Comparison of ENCODE assay signal across 21 cellular contexts in the genomic region with DNA sequence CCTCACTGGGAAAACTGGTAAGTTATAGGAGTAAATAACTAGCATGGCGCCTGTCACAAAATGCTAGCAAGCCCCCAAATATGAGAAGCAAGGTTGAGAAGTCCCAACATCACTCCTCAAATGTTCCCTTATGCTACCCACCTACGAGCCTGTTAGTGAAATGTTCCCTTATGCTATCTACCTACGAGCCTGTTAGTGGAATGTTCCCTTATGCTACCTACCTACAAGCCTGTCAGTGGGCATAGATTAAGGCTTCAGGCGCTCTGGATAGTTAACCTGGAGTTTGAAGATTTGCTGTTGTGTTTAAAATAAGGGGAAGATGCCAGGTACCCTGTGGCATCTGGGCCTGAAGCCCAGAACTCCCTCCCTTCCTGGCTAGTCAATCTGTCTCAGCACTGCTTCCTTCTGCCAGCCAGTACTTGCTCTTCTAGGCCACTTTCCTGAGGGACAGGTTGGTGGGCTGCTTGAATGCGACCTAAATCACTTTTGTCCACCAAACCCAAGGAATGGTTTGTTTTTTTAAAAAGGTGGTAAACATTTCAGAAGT.
DNase-seq lines count a peak whose midpoint lies in the region; ATAC-seq, FAIRE-seq and TF ChIP-seq lines count a peak whose summit lies in the region.
"Had no signal": no experiment of that assay in that cellular context is flagged by ENCODE, and none has a peak within 500 bp of the region (broad histone marks: within the 10 kb centered on the region; RNA-seq: fewer than 3 reads in every experiment).

No MANE protein-coding gene starts in this region.

- no TSS peak for BruUV-seq in K562 (replicated peaks; lab: Mats Ljungman, UMichigan)

- no peak for TF ChIP-seq POLR2A in K562 (conservative IDR thresholded peaks at IDR 0.05)
- no peak for TF ChIP-seq POLR2A in body of pancreas (IDR thresholded peaks at IDR 0.05)

- POLR2A ChIA-PET in K562 (lab: Yijun Ruan, JAX), result no interaction called here

- H2BK12ac ChIP-seq in H9 (ENCODE audit: insufficient read length, low read depth, low read length) (peak overlapping the region; percentile 82), trophoblast cell (ENCODE audit: low read length) (no peak overlapping the region)

- H3K14ac ChIP-seq in H9 (ENCODE audit: insufficient read depth, low read length), result no peak overlapping the region; the same call in 1 of the 2 replicates
- no peak overlapping the region for H3K14ac ChIP-seq in trophoblast cell (ENCODE audit: low read length)

- TF ChIP-seq RAD21 in K562 (CRISPR knock-in tag; conservative IDR thresholded peaks at IDR 0.05 in 1 of 2, IDR thresholded peaks at IDR 0.05 in 1 of 2), result no peak

- in situ Hi-C loops in K562 (cut with MboI), result no loop called here

- H3T11ph ChIP-seq in H9 (ENCODE audit: low read length), result peak overlapping the region; percentile 72

- no peak overlapping the region for H3K4me3 ChIP-seq in K562
- no peak overlapping the region for H3K4me3 ChIP-seq in body of pancreas
- H3K4me3 ChIP-seq in trophoblast cell (ENCODE audit: low read depth, low read length), result no peak overlapping the region
- H3K4me3 ChIP-seq: GM12878 had no signal

- H3K79me2 ChIP-seq in H9 (ENCODE audit: insufficient read depth, low read length) (no peaks in the 10 kb centered on the region), K562 (ENCODE audit: control insufficient read depth, insufficient read depth, low read length) (no peaks in the 10 kb centered on the region), trophoblast cell (ENCODE audit: control insufficient read depth, insufficient read depth, low read length, poor library complexity) (no peaks in the 10 kb centered on the region)

- H2AFZ ChIP-seq in H9 (ENCODE audit: low read length) (no peak overlapping the region), K562 (ENCODE audit: low read depth, low read length) (peak overlapping the region; percentile 58; the same call in 1 of the 2 replicates), trophoblast cell (ENCODE audit: insufficient read depth, low read length, poor library complexity) (no peak overlapping the region)

- no peak overlapping the region for H4K12ac ChIP-seq in trophoblast cell (ENCODE audit: low read depth, low read length)

- no peak overlapping the region for H3K4ac ChIP-seq in H9 (ENCODE audit: low read depth, low read length)
- H3K4ac ChIP-seq in trophoblast cell (ENCODE audit: low read depth, low read length), result no peak overlapping the region

- peaks cover 4% of the 10 kb centered on the region; the same call in 1 of the 2 replicates for H3K4me1 ChIP-seq in H9 (ENCODE audit: insufficient read depth, low read length)
- H3K4me1 ChIP-seq in K562 (replicated peaks in 1 of 2; ENCODE audit: control insufficient read depth in 2 of 2, insufficient read depth in 2 of 2, low read length in 2 of 2), result no peaks in the 10 kb centered on the region
- H3K4me1 ChIP-seq in body of pancreas, result no peaks in the 10 kb centered on the region
- H3K4me1 ChIP-seq in trophoblast cell (ENCODE audit: control insufficient read depth in 1 of 2, insufficient read depth in 2 of 2, low read length in 2 of 2), result no peaks in the 10 kb centered on the region

- no peak overlapping the region for H3K18ac ChIP-seq in H9 (ENCODE audit: insufficient read length, low read depth, low read length)
- no peak overlapping the region for H3K18ac ChIP-seq in trophoblast cell (ENCODE audit: low read length)

- TF ChIP-seq EP300 in K562 (IDR thresholded peaks at IDR 0.05; ENCODE audit: low read length), result no peak

- TF ChIP-seq CTCF in H9 (conservative IDR thresholded peaks at IDR 0.05) (no peak), K562 (IDR thresholded peaks at IDR 0.05 in 2 of 3, conservative IDR thresholded peaks at IDR 0.05 in 1 of 3; ENCODE audit: insufficient read depth in 2 of 3, low read depth in 1 of 3, low read length in 3 of 3) (no peak), body of pancreas (IDR thresholded peaks at IDR 0.05) (no peak)

- DNase-seq in Ammon's horn (ENCODE audit: low spot score) (peak; percentile 24), H9 (no peak), K562 (ENCODE audit: extremely low read depth in 1 of 4, low spot score in 3 of 4) (no peak), medulla oblongata (ENCODE audit: extremely low spot score) (peak; percentile 21), body of pancreas (no peak), trophoblast cell (no peak)
- DNase-seq in stimulated activated CD4-positive, alpha-beta T cell treated with anti-CD3 and anti-CD28 coated beads, Interleukin-15, amount 100 ng/mL, for 24 hours, result no peak
- DNase-seq: AML-193; CD4-positive, alpha-beta T cell; DND-41; GDM1; GOT3; KBM-7; NCI-H1092; NCI-H146; NCI-H524 treated with DMSO at 0.1 percent for 48 hours; SHP77 treated with DMSO at 0.1 percent for 48 hours had no signal

- H3K27me3 Mint-ChIP-seq in H9 (ENCODE audit: low read depth), result no peaks in the 10 kb centered on the region
- H3K27me3 Mint-ChIP-seq: CD4-positive, alpha-beta T cell had no signal

- no peaks in the 10 kb centered on the region for H3K27me3 ChIP-seq in H9 (ENCODE audit: insufficient read depth, low read length)
- H3K27me3 ChIP-seq in K562 (ENCODE audit: control insufficient read depth in 2 of 2, insufficient read depth in 2 of 2, low read length in 2 of 2), result no peaks in the 10 kb centered on the region; a peak in 1 of 5 replicates
- H3K27me3 ChIP-seq in body of pancreas, result no peaks in the 10 kb centered on the region
- H3K27me3 ChIP-seq in trophoblast cell (ENCODE audit: insufficient read depth, low read length), result no peaks in the 10 kb centered on the region

- H3K23ac ChIP-seq in H9 (ENCODE audit: insufficient read length, low read depth, low read length) (no peak overlapping the region), trophoblast cell (ENCODE audit: low read length) (no peak overlapping the region)

- CTCF ChIA-PET in K562 (lab: Yijun Ruan, JAX; ENCODE audit: low intra/inter-chr PET ratio), result no interaction called here

- no peak overlapping the region for H4K5ac ChIP-seq in H9 (ENCODE audit: insufficient read length, low read depth, low read length)

- peak overlapping the region; percentile 26 for H2BK5ac ChIP-seq in H9 (ENCODE audit: insufficient read length, low read length)
- no peak overlapping the region for H2BK5ac ChIP-seq in trophoblast cell (ENCODE audit: low read depth, low read length, poor library complexity)

- H3K56ac ChIP-seq in H9 (ENCODE audit: insufficient read length, low read depth, low read length), result no peak overlapping the region

- H3K9ac ChIP-seq in H9 (ENCODE audit: extremely low read depth, insufficient read length, low read length), result no peak overlapping the region
- H3K9ac ChIP-seq in K562 (ENCODE audit: insufficient read depth in 1 of 2, low read depth in 2 of 2, low read length in 2 of 2), result no peak overlapping the region
- no peak overlapping the region for H3K9ac ChIP-seq in trophoblast cell (ENCODE audit: low read length)

- H3K4me2 ChIP-seq in H9 (ENCODE audit: insufficient read depth, insufficient read length, low read length) (no peak overlapping the region), K562 (ENCODE audit: insufficient read depth, low read length) (no peak overlapping the region), trophoblast cell (ENCODE audit: low read length) (no peak overlapping the region)

- H4K20me1 ChIP-seq in H9 (ENCODE audit: control insufficient read depth, insufficient read depth, insufficient read length) (no peaks in the 10 kb centered on the region), K562 (replicated peaks; ENCODE audit: control insufficient read depth, insufficient read depth, low read length) (no peaks in the 10 kb centered on the region)

- H3K9me3 Mint-ChIP-seq in H9, result no peaks in the 10 kb centered on the region
- H3K9me3 Mint-ChIP-seq: CD4-positive, alpha-beta T cell had no signal

- H3K36me3 Mint-ChIP-seq in H9 (ENCODE audit: insufficient read depth in 1 of 3, low read depth in 3 of 3), result peaks cover 0 to 4% (median 4%) of the 10 kb centered on the region in 3 experiments; a peak in 3 of 7 replicates

- H3K23me2 ChIP-seq in H9 (ENCODE audit: insufficient read length, low read depth, low read length, poor library complexity, severe bottlenecking), result no peaks in the 10 kb centered on the region

- H3K4me1 Mint-ChIP-seq in H9, result peaks cover 24 to 30% of the 10 kb centered on the region in 2 experiments

- FAIRE-seq in K562 (lab: Jason Lieb, UNC), result no peak
- FAIRE-seq: D721Med, GM12878, GM18507 had no signal

- no peak for ATAC-seq in K562
- ATAC-seq in body of pancreas, result no peak
- ATAC-seq in GM21723 (IDR thresholded peaks at IDR 0.05; ENCODE audit: unreplicated experiment), result no peak
- ATAC-seq: GM12878 had no signal

- peak overlapping the region in 2 of 3 experiments; percentile 39 to 45; a peak in 1 of 7 replicates for H3K27ac Mint-ChIP-seq in H9
- H3K27ac Mint-ChIP-seq: CD4-positive, alpha-beta T cell had no signal

- no peak overlapping the region for H3K4me3 Mint-ChIP-seq in H9
- H3K4me3 Mint-ChIP-seq: CD4-positive, alpha-beta T cell had no signal

- H2BK15ac ChIP-seq in H9 (ENCODE audit: low read depth, low read length), result no peak overlapping the region

- H4K8ac ChIP-seq in H9 (replicated peaks; ENCODE audit: insufficient read length, low read depth, low read length) (no peak overlapping the region), trophoblast cell (ENCODE audit: low read depth, low read length) (no peak overlapping the region)

- H3K9me1 ChIP-seq in K562 (ENCODE audit: control insufficient read depth, insufficient read depth, low read length), result no peaks in the 10 kb centered on the region

- no peak overlapping the region for H2AK5ac ChIP-seq in H9 (ENCODE audit: insufficient read length, low read length)
- H2AK5ac ChIP-seq in trophoblast cell (ENCODE audit: low read length), result no peak overlapping the region

- H3K9me3 ChIP-seq in H9 (ENCODE audit: control insufficient read depth, low read depth, low read length) (no peaks in the 10 kb centered on the region), K562 (replicated peaks; ENCODE audit: control insufficient read depth, insufficient read depth, low read depth, low read length) (no peaks in the 10 kb centered on the region; the same call in 1 of the 2 replicates), body of pancreas (no peaks in the 10 kb centered on the region), trophoblast cell (ENCODE audit: insufficient read depth, low read depth, low read length) (no peaks in the 10 kb centered on the region)

- H4K91ac ChIP-seq in H9 (ENCODE audit: insufficient read length, low read depth, low read length) (no peak overlapping the region), trophoblast cell (ENCODE audit: low read depth, low read length) (no peak overlapping the region)

- H2BK20ac ChIP-seq in H9 (ENCODE audit: low read depth, low read length, poor library complexity, severe bottlenecking), result no peak overlapping the region

- WGBS in H9 (ENCODE audit: extremely low coverage, insufficient read length, low lambda C conversion rate), result no CpG with 5 or more reads among the region's 5 CpGs
- 13% methylated on average over 5 of the region's 5 CpGs for WGBS in K562 (ENCODE audit: insufficient coverage, low coverage, missing lambda C conversion rate)
- 83 to 88% methylated on average over 5 of the region's 5 CpGs for WGBS in body of pancreas, 2 donors
- WGBS in trophoblast cell (ENCODE audit: extremely low coverage, insufficient coverage, insufficient read length), result no CpG with 5 or more reads among the region's 5 CpGs

- no peaks in the 10 kb centered on the region for H3K36me3 ChIP-seq in K562 (ENCODE audit: control insufficient read depth, insufficient read depth, low read length)
- peaks cover 6 to 10% of the 10 kb centered on the region in 2 donors for H3K36me3 ChIP-seq in body of pancreas (replicated peaks in 1 of 2; ENCODE audit: insufficient read depth in 1 of 2, low read depth in 2 of 2)
- peaks cover 7 to 8% of the 10 kb centered on the region in 2 experiments for H3K36me3 ChIP-seq in trophoblast cell (ENCODE audit: control insufficient read depth in 1 of 2, insufficient read depth in 2 of 2, low read length in 2 of 2)

- H3K79me1 ChIP-seq in H9 (ENCODE audit: insufficient read depth, low read depth, low read length, poor library complexity, severe bottlenecking) (no peaks in the 10 kb centered on the region), trophoblast cell (ENCODE audit: low read length) (no peaks in the 10 kb centered on the region)

- intact Hi-C loops in K562 (cut with micrococcal nuclease) (loop anchor here (5.0 kb wide), 1 partner anchor 141 kb away; no protein-coding TSS in a partner anchor), body of pancreas (cut with DNase I) (no loop called here)

- H2BK120ac ChIP-seq in H9 (ENCODE audit: low read depth, low read length, poor library complexity, severe bottlenecking), result no peak overlapping the region
- no peak overlapping the region for H2BK120ac ChIP-seq in trophoblast cell (ENCODE audit: insufficient read depth, low read length, poor library complexity)

- no peak overlapping the region for H3K27ac ChIP-seq in H9 (ENCODE audit: insufficient read length, low read depth, low read length)
- H3K27ac ChIP-seq in K562 (ENCODE audit: extremely low read depth, low read depth, low read length), result no peak overlapping the region
- H3K27ac ChIP-seq in body of pancreas, result no peak overlapping the region
- H3K27ac ChIP-seq in trophoblast cell (ENCODE audit: low read depth, low read length), result no peak overlapping the region

Comparison
In these comparisons a context has a peak if more than half of its experiments do, and no peak if none do; other contexts are left out.
1. DNase-seq: peak in Ammon's horn (single experiment) and medulla oblongata (single experiment); none in H9 (single experiment), K562 (0 of 4), body of pancreas (0 of 4), stimulated activated CD4-positive, alpha-beta T cell treated with anti-CD3 and anti-CD28 coated beads, Interleukin-15, amount 100 ng/mL, for 24 hours (single experiment) and trophoblast cell (0 of 2).